ENCODE assay signal across 33 cellular contexts in the genomic region with DNA sequence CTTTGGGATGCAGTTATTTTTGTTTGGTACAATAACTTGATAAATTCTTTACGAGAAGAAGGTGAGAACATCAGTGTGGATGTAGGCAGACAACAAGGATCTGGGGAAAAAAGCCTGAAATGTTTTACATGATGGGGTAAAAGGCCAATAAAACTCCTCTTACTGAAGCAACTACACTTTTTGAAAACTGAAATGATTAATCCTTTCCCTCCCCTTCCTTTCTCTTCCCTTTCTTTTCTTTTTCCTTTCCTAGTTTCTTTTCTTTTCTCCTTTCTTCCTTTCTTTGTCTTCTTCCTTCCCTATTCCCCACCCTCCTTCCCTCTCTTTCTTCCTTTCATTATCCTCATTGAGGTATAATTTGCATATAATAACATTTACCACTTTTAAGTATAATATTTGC. TPM values are rescaled to one million over a fixed set of nuclear protein-coding genes. Genes with fewer than 3 reads are reported as not detected.
"Had no signal": no experiment of that assay in that cellular context is flagged by ENCODE, and none has a peak within 500 bp of the region (broad histone marks: within the 10 kb centered on the region; RNA-seq: fewer than 3 reads in every experiment).

No MANE protein-coding gene starts in this region.

- H3K4me1 ChIP-seq: parathyroid adenoma, psoas muscle, spleen, suprapubic skin, testis, tibial artery, upper lobe of right lung, uterus had no signal

- H3K9me3 Mint-ChIP-seq: neural progenitor cell had no signal

- H3K4me3 ChIP-seq: neural progenitor cell, ovary, psoas muscle, skin epidermis, smooth muscle cell, spleen, suprapubic skin, testis, tibial artery, transverse colon, upper lobe of right lung, uterus had no signal

- H3K36me3 ChIP-seq: neural progenitor cell, ovary, suprapubic skin, tibial artery, transverse colon, upper lobe of right lung, uterus had no signal

- H3K27ac Mint-ChIP-seq: natural killer cell; nephron; neural progenitor cell; progenitor cell of endocrine pancreas; stimulated activated memory B cell treated with anti-CD40 and anti-IgM and Interleukin-4, amounts not matched to agents 10 μg/mL and 1 μg/mL and 100 μg/mL, for 72 hours; stimulated activated naive CD8-positive, alpha-beta T cell treated with anti-CD3 and anti-CD28 coated beads, Interleukin-15, amount 100 ng/mL, for 72 hours; type B pancreatic cell had no signal

- H3K4me3 Mint-ChIP-seq: natural killer cell; nephron; neural progenitor cell; stimulated activated memory B cell treated with anti-CD40 and anti-IgM and Interleukin-4, amounts not matched to agents 10 μg/mL and 1 μg/mL and 100 μg/mL, for 72 hours; stimulated activated naive CD8-positive, alpha-beta T cell treated with anti-CD3 and anti-CD28 coated beads, Interleukin-15, amount 100 ng/mL, for 72 hours; type B pancreatic cell had no signal

- H3K9ac ChIP-seq: neural progenitor cell, parathyroid adenoma had no signal

- H3K36me3 Mint-ChIP-seq: neural progenitor cell, type B pancreatic cell had no signal

- DNase-seq: natural killer cell; occipital lobe; ovary; posterior cingulate gyrus; psoas muscle; right cardiac atrium; spleen; stimulated activated CD4-positive, alpha-beta T cell treated with anti-CD3 and anti-CD28 coated beads, Interleukin-12 subunit alpha, Interleukin-12 subunit beta, amount 100 ng/mL, for 4 hours; stimulated activated CD4-positive, alpha-beta T cell treated with anti-CD3 and anti-CD28 coated beads, Interleukin-1b, Interleukin-23, amount 100 ng/mL, for 48 hours; stimulated activated CD4-positive, alpha-beta T cell treated with anti-CD3 and anti-CD28 coated beads, Interleukin-4, amount 100 ng/mL, for 1 hour; stimulated activated CD4-positive, alpha-beta T cell treated with anti-CD3 and anti-CD28 coated beads, Interleukin-4, amount 100 ng/mL, for 4 hours; stimulated activated CD8-positive, alpha-beta memory T cell treated with anti-CD3 and anti-CD28 coated beads, Interleukin-4, amount 100 ng/mL, for 48 hours; stimulated activated naive CD4-positive, alpha-beta T cell; stimulated activated naive CD8-positive, alpha-beta T cell treated with anti-CD3 and anti-CD28 coated beads, Interleukin-15, amount 100 ng/mL, for 72 hours; stimulated activated naive CD8-positive, alpha-beta T cell treated with anti-CD3 and anti-CD28 coated beads, Interleukin-15, Interleukin-2, amounts not matched to agents 100 U/mL and 50 U/mL, for 24 hours; substantia nigra; testis; tibial artery; transverse colon; upper lobe of right lung; uterus had no signal

- H3K4me1 Mint-ChIP-seq: natural killer cell; nephron; stimulated activated memory B cell treated with anti-CD40 and anti-IgM and Interleukin-4, amounts not matched to agents 10 μg/mL and 1 μg/mL and 100 μg/mL, for 72 hours had no signal

- H3K79me2 ChIP-seq: parathyroid adenoma had no signal

- H3K4me2 ChIP-seq: neural progenitor cell, smooth muscle cell had no signal

- H2AFZ ChIP-seq: neural progenitor cell, parathyroid adenoma had no signal

- H3K27me3 ChIP-seq: neural progenitor cell, ovary, spleen, suprapubic skin, testis, transverse colon, upper lobe of right lung, uterus had no signal

- ATAC-seq: natural killer cell; psoas muscle; right cardiac atrium; sciatic nerve; stimulated activated memory B cell treated with anti-CD40 and anti-IgM and Interleukin-4, amounts not matched to agents 10 μg/mL and 1 μg/mL and 100 μg/mL, for 72 hours; stimulated activated naive CD8-positive, alpha-beta T cell treated with anti-CD3 and anti-CD28 coated beads, Interleukin-15, amount 100 ng/mL, for 72 hours; stimulated activated naive CD8-positive, alpha-beta T cell treated with anti-CD3 and anti-CD28 coated beads, Interleukin-15, Interleukin-2, amounts not matched to agents 100 U/mL and 50 U/mL, for 24 hours; upper lobe of right lung had no signal

- H3K27ac ChIP-seq: neural progenitor cell, ovary, parathyroid adenoma, psoas muscle, skin epidermis, spleen, suprapubic skin, testis, tibial artery, transverse colon, upper lobe of right lung, uterus had no signal

- H3K27me3 Mint-ChIP-seq: progenitor cell of endocrine pancreas; stimulated activated naive CD8-positive, alpha-beta T cell treated with anti-CD3 and anti-CD28 coated beads, Interleukin-15, amount 100 ng/mL, for 72 hours had no signal

- H3K9me3 ChIP-seq: ovary, suprapubic skin, testis, transverse colon, upper lobe of right lung, uterus had no signal

RNA-seq across cellular contexts. Expression of a gene that starts 24.6 kb away (rescaled TPM):
- total RNA-seq: osteoblast had no signal
- polyA plus RNA-seq: neural cell had no signal
